16 cellular contexts compared by ENCODE assay signal in genomic region chr9:72834994-72835393, GRCh38.
DNase-seq lines count a peak whose midpoint lies in the region; ATAC-seq and TF ChIP-seq lines count a peak whose summit lies in the region.
"Had no signal": no experiment of that assay in that cellular context is flagged by ENCODE, and none has a peak within 500 bp of the region (broad histone marks: within the 10 kb centered on the region; RNA-seq: fewer than 3 reads in every experiment).

No MANE protein-coding gene starts in this region.

- H2BK15ac ChIP-seq in mesendoderm (replicated peaks; ENCODE audit: low read depth) = no peak overlapping the region

- TF ChIP-seq RAD21 in liver (IDR thresholded peaks at IDR 0.05) = no peak

- H3K27me3 ChIP-seq in OCI-LY3 (ENCODE audit: low read depth, low read length) = peaks cover 4% of the 10 kb centered on the region
- no peaks in the 10 kb centered on the region for H3K27me3 ChIP-seq in liver (ENCODE audit: control insufficient read depth in 4 of 4, insufficient read depth in 4 of 4, low read length in 3 of 4)
- H3K27me3 ChIP-seq in mesendoderm (ENCODE audit: insufficient read depth, low read length, poor library complexity) = no peaks in the 10 kb centered on the region
- H3K27me3 ChIP-seq: BLaER1 treated with 17β-estradiol and CSF1 and Interleukin-3, amounts not matched to agents 10 nM and 100 nM had no signal

- H3K4me3 ChIP-seq in OCI-LY3 (ENCODE audit: low read length) (no peak overlapping the region), liver (ENCODE audit: low read depth in 1 of 3, low read length in 3 of 3) (no peak overlapping the region), mesendoderm (ENCODE audit: low read length) (no peak overlapping the region)
- H3K4me3 ChIP-seq: BLaER1 treated with 17β-estradiol and CSF1 and Interleukin-3, amounts not matched to agents 10 nM and 100 nM; GM12878; HAP-1 had no signal

- no peak overlapping the region for H2AFZ ChIP-seq in OCI-LY3 (ENCODE audit: low read depth, low read length)

- H3K4me1 ChIP-seq in OCI-LY3 (ENCODE audit: low read length) (no peaks in the 10 kb centered on the region; the same call in 1 of the 2 replicates), liver (ENCODE audit: control insufficient read depth in 4 of 4, insufficient read depth in 4 of 4, low read length in 3 of 4) (peaks cover 0 to 7% (median 2%) of the 10 kb centered on the region in 4 donors), mesendoderm (ENCODE audit: control insufficient read depth, low read depth, low read length) (no peaks in the 10 kb centered on the region)
- H3K4me1 ChIP-seq: BLaER1 treated with 17β-estradiol and CSF1 and Interleukin-3, amounts not matched to agents 10 nM and 100 nM had no signal

- peaks cover 30% of the 10 kb centered on the region for H3K4me1 Mint-ChIP-seq in Calu3 (ENCODE audit: low read depth, unreplicated experiment)
- H3K4me1 Mint-ChIP-seq in activated T-cell treated with anti-CD3 and anti-CD28 coated beads, Interleukin-2, amount 50 U/mL, for 4 hours (ENCODE audit: low read depth) = no peaks in the 10 kb centered on the region
- H3K4me1 Mint-ChIP-seq: B cell had no signal

- no peak overlapping the region for H3K23ac ChIP-seq in mesendoderm (ENCODE audit: low read length)

- intact Hi-C loops in Calu3 (cut with micrococcal nuclease; ENCODE audit: unreplicated experiment) = no loop called here

- H3K56ac ChIP-seq in mesendoderm (ENCODE audit: low read length) = no peak overlapping the region

- H3K27me3 Mint-ChIP-seq in Calu3 (ENCODE audit: unreplicated experiment) = no peaks in the 10 kb centered on the region
- H3K27me3 Mint-ChIP-seq in activated T-cell treated with anti-CD3 and anti-CD28 coated beads, Interleukin-2, amount 50 U/mL, for 4 hours (ENCODE audit: low read depth) = peaks cover 15% of the 10 kb centered on the region

- H3K79me2 ChIP-seq in OCI-LY3 (ENCODE audit: low read length) (no peaks in the 10 kb centered on the region), mesendoderm (ENCODE audit: control insufficient read depth, insufficient read depth, low read length) (no peaks in the 10 kb centered on the region)

- H4K20me1 ChIP-seq in OCI-LY3 (ENCODE audit: insufficient read depth, low read length) = no peaks in the 10 kb centered on the region
- H4K20me1 ChIP-seq: BLaER1 treated with 17β-estradiol and CSF1 and Interleukin-3, amounts not matched to agents 10 nM and 100 nM had no signal

- TF ChIP-seq CTCF in Calu3 (IDR thresholded peaks at IDR 0.05; ENCODE audit: unreplicated experiment) (no peak), OCI-LY3 (IDR thresholded peaks at IDR 0.05; ENCODE audit: low read depth, low read length) (no peak), liver (IDR thresholded peaks at IDR 0.05; ENCODE audit: low read depth, low read length, missing input control) (no peak)

- H4K5ac ChIP-seq in mesendoderm (ENCODE audit: low read length) = no peak overlapping the region

- H3K9ac ChIP-seq in OCI-LY3 (ENCODE audit: low read length) (no peak overlapping the region), liver (ENCODE audit: low read depth in 1 of 2, low read length in 2 of 2) (no peak overlapping the region), mesendoderm (ENCODE audit: low read length) (no peak overlapping the region)
- H3K9ac ChIP-seq: BLaER1 treated with 17β-estradiol and CSF1 and Interleukin-3, amounts not matched to agents 10 nM and 100 nM had no signal

- H3K4me2 ChIP-seq in OCI-LY3 (ENCODE audit: low read length) = peak overlapping the region; percentile 9; the same call in 1 of the 2 replicates
- no peak overlapping the region for H3K4me2 ChIP-seq in mesendoderm (ENCODE audit: low read length)
- H3K4me2 ChIP-seq: BLaER1 treated with 17β-estradiol and CSF1 and Interleukin-3, amounts not matched to agents 10 nM and 100 nM had no signal

- CTCF ChIA-PET in Calu3 (lab: Charles Lee) = interaction anchor here (0.8 kb wide), 1 partner anchor 13 kb away, joined by 5 read pairs; no protein-coding TSS in a partner anchor

- H3K27ac ChIP-seq in OCI-LY3 (ENCODE audit: low read length) (no peak overlapping the region), liver (ENCODE audit: low read depth in 1 of 2, low read length in 2 of 2) (no peak overlapping the region), mesendoderm (ENCODE audit: low read depth, low read length) (no peak overlapping the region)
- H3K27ac ChIP-seq: BLaER1 treated with 17β-estradiol and CSF1 and Interleukin-3, amounts not matched to agents 10 nM and 100 nM had no signal

- no peak overlapping the region for H3K27ac Mint-ChIP-seq in Calu3 (ENCODE audit: unreplicated experiment)
- H3K27ac Mint-ChIP-seq: B cell; CD8-positive, alpha-beta T cell had no signal

- no peaks in the 10 kb centered on the region for H3K9me3 Mint-ChIP-seq in Calu3 (ENCODE audit: low read depth, unreplicated experiment)
- H3K9me3 Mint-ChIP-seq in activated T-cell treated with anti-CD3 and anti-CD28 coated beads, Interleukin-2, amount 50 U/mL, for 4 hours = no peaks in the 10 kb centered on the region
- H3K9me3 Mint-ChIP-seq: CD8-positive, alpha-beta T cell had no signal

- H3K36me3 ChIP-seq in OCI-LY3 (replicated peaks; ENCODE audit: low read depth, low read length) (no peaks in the 10 kb centered on the region), liver (ENCODE audit: control insufficient read depth in 4 of 4, insufficient read depth in 3 of 4, low read depth in 1 of 4, low read length in 3 of 4) (no peaks in the 10 kb centered on the region), mesendoderm (ENCODE audit: control insufficient read depth, insufficient read depth, low read length) (no peaks in the 10 kb centered on the region)
- H3K36me3 ChIP-seq: BLaER1 treated with 17β-estradiol and CSF1 and Interleukin-3, amounts not matched to agents 10 nM and 100 nM; HAP-1 had no signal

- no peaks in the 10 kb centered on the region for H3K36me3 Mint-ChIP-seq in Calu3 (ENCODE audit: insufficient read depth, unreplicated experiment)
- no peaks in the 10 kb centered on the region for H3K36me3 Mint-ChIP-seq in activated T-cell treated with anti-CD3 and anti-CD28 coated beads, Interleukin-2, amount 50 U/mL, for 4 hours (ENCODE audit: insufficient read depth)
- H3K36me3 Mint-ChIP-seq: CD8-positive, alpha-beta T cell had no signal

- no peak overlapping the region for H4K8ac ChIP-seq in mesendoderm (ENCODE audit: low read depth, low read length)

- WGBS in liver = 30% methylated on average over 1 of the region's 1 CpG
- WGBS in mesendoderm (ENCODE audit: extremely low coverage, insufficient coverage, low lambda C conversion rate) = no CpG with 5 or more reads among the region's 1 CpG

- no peak overlapping the region for H2AK5ac ChIP-seq in mesendoderm (ENCODE audit: low read length)

- no peaks in the 10 kb centered on the region for H3K79me1 ChIP-seq in mesendoderm (ENCODE audit: low read length)

- BruUV-seq in Calu3 (replicated peaks; lab: Mats Ljungman, UMichigan) = no TSS peak

- no peak overlapping the region for H2BK5ac ChIP-seq in mesendoderm (ENCODE audit: low read length)

- no peak overlapping the region for H3K18ac ChIP-seq in mesendoderm (ENCODE audit: low read length)

- no peak for ATAC-seq in HG02571 (IDR thresholded peaks at IDR 0.05; ENCODE audit: unreplicated experiment)
- ATAC-seq in activated T-cell treated with anti-CD3 and anti-CD28 coated beads, Interleukin-2, amount 50 U/mL, for 4 hours = no peak
- ATAC-seq: CD8-positive, alpha-beta T cell; GM12878 had no signal

- H3K4me3 Mint-ChIP-seq in Calu3 (ENCODE audit: low read depth, unreplicated experiment) = peak overlapping the region; percentile 21
- no peak overlapping the region for H3K4me3 Mint-ChIP-seq in activated T-cell treated with anti-CD3 and anti-CD28 coated beads, Interleukin-2, amount 50 U/mL, for 4 hours
- H3K4me3 Mint-ChIP-seq: B cell; CD8-positive, alpha-beta T cell had no signal

- H3K9me3 ChIP-seq in OCI-LY3 (ENCODE audit: insufficient read depth, low read length) (no peaks in the 10 kb centered on the region), liver (ENCODE audit: control insufficient read depth in 4 of 4, low read length in 3 of 4) (no peaks in the 10 kb centered on the region)
- H3K9me3 ChIP-seq: BLaER1 treated with 17β-estradiol and CSF1 and Interleukin-3, amounts not matched to agents 10 nM and 100 nM; HAP-1 had no signal

- no peak overlapping the region for H2BK120ac ChIP-seq in mesendoderm (ENCODE audit: low read depth, low read length)

- no peak overlapping the region for H3K4ac ChIP-seq in mesendoderm (ENCODE audit: low read depth, low read length)

- DNase-seq in Calu3 (no peak), middle frontal gyrus (ENCODE audit: extremely low spot score, low spot score) (no peak), mesendoderm (no peak)
- no peak for DNase-seq in activated T-cell treated with anti-CD3 and anti-CD28 coated beads, Interleukin-2, amount 50 U/mL, for 4 hours
- DNase-seq: 8988T; CD8-positive, alpha-beta T cell; DMS 273 treated with DMSO at 0.1 percent for 48 hours; DND-41; EL had no signal

TF ChIP-seq in liver, 16 proteins besides CTCF, POLR2A, EP300 and RAD21:
- TF ChIP-seq YY1 (IDR thresholded peaks at IDR 0.05) = no peak
- TF ChIP-seq, protein P1, sequence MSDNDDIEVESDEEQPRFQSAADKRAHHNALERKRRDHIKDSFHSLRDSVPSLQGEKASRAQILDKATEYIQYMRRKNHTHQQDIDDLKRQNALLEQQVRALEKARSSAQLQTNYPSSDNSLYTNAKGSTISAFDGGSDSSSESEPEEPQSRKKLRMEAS (IDR thresholded peaks at IDR 0.05) = no peak
- no peak for TF ChIP-seq EGR1 (IDR thresholded peaks at IDR 0.05; ENCODE audit: low read depth in 2 of 2)
- peak in 1 of 2 donors; percentile 26 for TF ChIP-seq RXRA (IDR thresholded peaks at IDR 0.05)
- TF ChIP-seq FOXA1 (IDR thresholded peaks at IDR 0.05) = no peak
- TF ChIP-seq JUND (IDR thresholded peaks at IDR 0.05) = no peak
- TF ChIP-seq HNF4A (conservative IDR thresholded peaks at IDR 0.05) = peak; percentile 8 to 44
